In genomic region chrX:119755981-119756533, GRCh38 we compare ENCODE assay signal across 8 cellular contexts. TPM values are rescaled to one million over a fixed set of nuclear protein-coding genes. Genes with fewer than 3 reads are reported as not detected.
DNase-seq lines count a peak whose midpoint lies in the region; ATAC-seq, FAIRE-seq and TF ChIP-seq lines count a peak whose summit lies in the region.

No MANE protein-coding gene starts in this region.

- no peak for TF ChIP-seq CTCF in CD8-positive, alpha-beta T cell (IDR thresholded peaks at IDR 0.05)
- TF ChIP-seq CTCF in nephron (IDR thresholded peaks at IDR 0.05; ENCODE audit: unreplicated experiment in 3 of 3), result no peak
- TF ChIP-seq CTCF in heart right ventricle (IDR thresholded peaks at IDR 0.05), result no peak
- no peak for TF ChIP-seq CTCF in body of pancreas (IDR thresholded peaks at IDR 0.05)

- FAIRE-seq in H54 (lab: Jason Lieb, UNC), result no peak

- H3K36me3 Mint-ChIP-seq in CD8-positive, alpha-beta T cell, result no peaks in the 10 kb centered on the region
- H3K36me3 Mint-ChIP-seq in IgD-negative memory B cell (no peaks in the 10 kb centered on the region), nephron (ENCODE audit: low read depth) (no peaks in the 10 kb centered on the region)

- H3K9me3 Mint-ChIP-seq in CD8-positive, alpha-beta T cell, result no peaks in the 10 kb centered on the region
- H3K9me3 Mint-ChIP-seq in IgD-negative memory B cell (no peaks in the 10 kb centered on the region), nephron (peaks cover 9% of the 10 kb centered on the region)

- TF ChIP-seq POLR2A in H54 (IDR thresholded peaks at IDR 0.05; ENCODE audit: low read depth, low read length), result no peak
- no peak for TF ChIP-seq POLR2A in body of pancreas (IDR thresholded peaks at IDR 0.05)

- H3K27ac ChIP-seq in CD8-positive, alpha-beta T cell (ENCODE audit: low read depth, low read length), result peak overlapping the region; percentile 50
- H3K27ac ChIP-seq in heart right ventricle (peak overlapping the region in 1 of 10 donors; percentile 63), body of pancreas (peak overlapping the region in 2 of 4 donors; percentile 47 to 66)

- H3K27me3 ChIP-seq in CD8-positive, alpha-beta T cell (ENCODE audit: insufficient read depth, low read length), result no peaks in the 10 kb centered on the region
- H3K27me3 ChIP-seq in heart right ventricle (peaks cover 0 to 24% (median 6%) of the 10 kb centered on the region in 7 donors), body of pancreas (no peaks in the 10 kb centered on the region)

- no peaks in the 10 kb centered on the region for H3K9me3 ChIP-seq in CD8-positive, alpha-beta T cell (ENCODE audit: low read length)
- H3K9me3 ChIP-seq in heart right ventricle (no peaks in the 10 kb centered on the region), body of pancreas (no peaks in the 10 kb centered on the region)

- no peaks in the 10 kb centered on the region for H3K36me3 ChIP-seq in CD8-positive, alpha-beta T cell (ENCODE audit: insufficient read depth, low read length)
- no peaks in the 10 kb centered on the region for H3K36me3 ChIP-seq in heart right ventricle
- no peaks in the 10 kb centered on the region for H3K36me3 ChIP-seq in body of pancreas (replicated peaks in 1 of 2; ENCODE audit: insufficient read depth in 1 of 2, low read depth in 2 of 2)

- peaks cover 48% of the 10 kb centered on the region for H3K4me1 Mint-ChIP-seq in CD8-positive, alpha-beta T cell (ENCODE audit: low read depth)
- H3K4me1 Mint-ChIP-seq in IgD-negative memory B cell, result peaks cover 43 to 48% (median 43%) of the 10 kb centered on the region in 3 donors
- peaks cover 21% of the 10 kb centered on the region for H3K4me1 Mint-ChIP-seq in nephron

- H3K4me1 ChIP-seq in CD8-positive, alpha-beta T cell (ENCODE audit: insufficient read depth, low read length), result peaks cover 52% of the 10 kb centered on the region
- peaks cover 0 to 49% (median 4%) of the 10 kb centered on the region in 9 donors for H3K4me1 ChIP-seq in heart right ventricle
- H3K4me1 ChIP-seq in body of pancreas, result peaks cover 23% of the 10 kb centered on the region

- CTCF ChIA-PET in CD8-positive, alpha-beta T cell (lab: Charles Lee), result interaction anchor here (1.1 to 1.5 kb wide), 5 partner anchors 26 to 240 kb away, joined by 3 to 6 read pairs (median 3); no protein-coding TSS in a partner anchor

- H3K4me3 ChIP-seq in CD8-positive, alpha-beta T cell (ENCODE audit: low read depth, low read length), result peak overlapping the region; percentile 15
- no peak overlapping the region for H3K4me3 ChIP-seq in heart right ventricle
- no peak overlapping the region for H3K4me3 ChIP-seq in body of pancreas

- no peaks in the 10 kb centered on the region for H3K27me3 Mint-ChIP-seq in CD8-positive, alpha-beta T cell (ENCODE audit: low read depth)
- H3K27me3 Mint-ChIP-seq in IgD-negative memory B cell (peaks cover 1% of the 10 kb centered on the region), nephron (ENCODE audit: low read depth) (peaks cover 28% of the 10 kb centered on the region)

- DNase-seq in CD8-positive, alpha-beta T cell, result peak in 6 of 7 experiments; percentile 14 to 69 (median 38)
- DNase-seq in activated CD8-positive, alpha-beta memory T cell treated with anti-CD3 and anti-CD28 coated beads, Interleukin-2, amount 50 U/mL, for 48 hours, result peak; percentile 59
- DNase-seq in heart right ventricle, result no peak
- DNase-seq in H54 (ENCODE audit: insufficient read length, low spot score), result no peak
- DNase-seq in body of pancreas, result no peak

- H3K4me3 Mint-ChIP-seq in CD8-positive, alpha-beta T cell, result peak overlapping the region; percentile 71
- peak overlapping the region; percentile 67 to 95 (median 87) for H3K4me3 Mint-ChIP-seq in IgD-negative memory B cell
- H3K4me3 Mint-ChIP-seq in nephron, result peak overlapping the region; percentile 45 to 52 (median 49)

- POLR2A ChIA-PET in CD8-positive, alpha-beta T cell (lab: Charles Lee), result interaction anchor here (0.8 to 7.4 kb wide), 5 partner anchors 29 to 115 kb away, joined by 3 to 28 read pairs (median 4); partner anchors contain the start of genes NDUFA1, RNF113A, RPL39 and SEPTIN6

- WGBS in heart right ventricle, 2 donors, result 74 to 77% methylated on average over 7 of the region's 7 CpGs
- WGBS in body of pancreas, 2 donors, result 54 to 71% methylated on average over 6 of the region's 7 CpGs

- intact Hi-C loops in CD8-positive, alpha-beta T cell (cut with DNase I, micrococcal nuclease), result loop anchor here in 1 of 2 experiments (5.0 kb wide), 1 partner anchor 79 kb away; no protein-coding TSS in a partner anchor
- intact Hi-C loops in heart right ventricle (cut with DNase I) (no loop called here), body of pancreas (cut with DNase I) (no loop called here)

- ATAC-seq in CD8-positive, alpha-beta T cell, result peak; percentile 54
- ATAC-seq in GM21390 (IDR thresholded peaks at IDR 0.05; ENCODE audit: unreplicated experiment), result peak; percentile 63
- no peak for ATAC-seq in heart right ventricle
- no peak for ATAC-seq in body of pancreas

- H3K27ac Mint-ChIP-seq in CD8-positive, alpha-beta T cell, result peak overlapping the region; percentile 93
- H3K27ac Mint-ChIP-seq in IgD-negative memory B cell (peak overlapping the region; percentile 93 to 98 (median 98)), nephron (peak overlapping the region in 2 of 3 experiments; percentile 28 to 34)

RNA-seq across cellular contexts. Expression of gene SOWAHD, which starts 2.3 kb away (rescaled TPM):
- total RNA-seq in CD8-positive, alpha-beta T cell, result under 1 TPM in 1 of 2 experiments, not detected in 1; 0.22 TPM
- 36.1 TPM for polyA plus RNA-seq in IgD-negative memory B cell
- 1 to 10 TPM in 1 of 10 donors, under 1 TPM in 3, not detected in 6; 0.35 to 1.7 (median 0.36) TPM for total RNA-seq in heart right ventricle
- under 1 TPM in 1 of 2 donors, not detected in 1; 0.12 TPM for polyA plus RNA-seq in heart right ventricle
- 1 to 10 TPM in 1 of 2 donors, not detected in 1; 2.6 TPM for total RNA-seq in body of pancreas

RNA-seq across cellular contexts. Expression of gene RPL39, which starts 35.4 kb away (rescaled TPM):
- total RNA-seq in CD8-positive, alpha-beta T cell, result 1,000 to 10,000 TPM; 4,125 to 4,338 TPM
- polyA plus RNA-seq in IgD-negative memory B cell (4,549 TPM), heart right ventricle (1,000 to 10,000 TPM; 1,899 to 6,428 TPM)
- total RNA-seq in heart right ventricle (1,000 to 10,000 TPM; 1,035 to 1,338 (median 1,072) TPM), body of pancreas (100 to 1,000 TPM; 497 to 592 TPM)

Comparison
In these comparisons a context has a peak if more than half of its experiments do, and no peak if none do; other contexts are left out.
1. ATAC-seq: peak in CD8-positive, alpha-beta T cell (single experiment) and GM21390 (single experiment); none in heart right ventricle (0 of 8) and body of pancreas (single experiment).
2. DNase-seq: peak in CD8-positive, alpha-beta T cell (6 of 7) and activated CD8-positive, alpha-beta memory T cell treated with anti-CD3 and anti-CD28 coated beads, Interleukin-2, amount 50 U/mL, for 48 hours (single experiment); none in heart right ventricle (0 of 2), H54 (single experiment) and body of pancreas (0 of 4).
3. H3K27ac Mint-ChIP-seq: peak in every context shown above with its lines; median percentile 98 in IgD-negative memory B cell; 93 in CD8-positive, alpha-beta T cell; 31 in nephron.
4. Peak in every context shown above with its lines, with median percentiles within 50 percentile points of each other: H3K4me3 Mint-ChIP-seq.